ENCODE assay signal across 1 cellular context in the genomic region with DNA sequence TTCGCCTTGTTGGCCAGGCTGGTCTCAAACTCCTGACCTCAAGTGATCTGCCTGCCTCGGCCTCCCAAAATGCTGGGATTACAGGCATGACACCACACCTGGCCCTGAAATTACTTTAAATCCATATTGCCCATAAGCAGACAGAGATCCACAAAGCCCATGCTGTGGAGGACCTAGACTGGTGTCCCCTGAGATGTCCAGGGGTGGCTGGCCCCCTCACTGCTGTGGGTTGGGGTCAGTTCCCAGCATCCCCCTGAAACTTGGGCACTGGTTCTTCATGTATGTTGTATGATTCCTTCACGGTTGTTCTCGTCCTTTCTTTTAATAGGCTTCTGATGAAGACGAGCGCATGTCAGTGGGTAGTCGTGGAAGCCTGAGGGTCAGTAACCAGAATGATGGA.
TF ChIP-seq lines count a peak whose summit lies in the region.

No MANE protein-coding gene starts in this region.

TF ChIP-seq in WTC11, 78 proteins besides CTCF, POLR2A, EP300 and RAD21 (continued from another document):
- TF ChIP-seq HMGXB4 (CRISPR knock-in tag; IDR thresholded peaks at IDR 0.05) (no peak), ATF1 (CRISPR knock-in tag; IDR thresholded peaks at IDR 0.05) (no peak), IRF2 (CRISPR knock-in tag; IDR thresholded peaks at IDR 0.05; ENCODE audit: borderline replicate concordance, low read depth) (no peak), ZNF219 (CRISPR knock-in tag; IDR thresholded peaks at IDR 0.05; ENCODE audit: borderline replicate concordance) (no peak)
